Comparison of ENCODE assay signal across 8 cellular contexts in the genomic region with DNA sequence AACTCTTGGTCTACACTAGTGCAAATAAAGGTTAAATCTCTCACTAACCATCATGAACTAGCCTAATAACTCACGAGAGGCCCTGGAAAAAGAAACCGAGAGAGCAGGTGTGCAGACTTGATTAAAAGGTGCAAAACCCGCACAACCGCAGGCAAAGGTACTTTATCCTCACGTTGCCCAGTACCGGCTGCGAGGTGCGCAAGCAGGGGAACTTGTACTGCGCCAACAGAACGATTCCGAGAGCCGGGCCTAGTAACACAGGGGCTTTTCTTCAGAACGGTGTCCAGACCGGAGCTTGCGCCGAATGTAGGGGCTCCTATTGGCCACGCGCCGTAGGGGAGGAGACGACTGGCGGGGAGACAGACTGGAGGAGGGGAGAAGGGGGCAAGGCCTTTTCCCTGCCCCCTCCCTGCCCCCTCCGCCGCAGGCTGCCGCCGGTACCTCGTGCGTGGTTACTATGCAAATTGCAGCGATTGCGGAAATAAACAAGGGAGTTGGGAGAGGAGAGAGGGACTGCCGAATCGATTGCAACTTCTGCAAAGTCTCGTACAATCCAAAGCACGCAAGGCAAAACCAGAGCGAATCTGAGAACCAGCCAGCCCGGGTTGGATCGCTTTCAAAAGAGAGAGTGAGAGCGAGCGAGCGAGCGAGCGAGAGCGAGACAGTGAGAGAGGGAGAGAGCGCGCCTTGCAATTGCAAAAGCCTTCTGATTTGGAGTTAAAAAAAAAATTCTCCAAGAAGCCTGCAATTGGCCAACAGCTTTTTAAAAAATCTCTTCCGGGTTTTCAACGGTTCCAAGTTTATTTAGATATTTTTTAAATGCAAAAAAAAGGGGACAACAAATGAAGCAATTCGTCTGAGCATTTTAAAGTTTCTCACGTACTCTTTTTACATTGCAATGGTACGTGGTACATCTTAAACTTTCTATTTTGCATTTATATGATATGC. TPM values are rescaled to one million over a fixed set of nuclear protein-coding genes. Genes with fewer than 3 reads are reported as not detected.
DNase-seq lines count a peak whose midpoint lies in the region; ATAC-seq and TF ChIP-seq lines count a peak whose summit lies in the region.

No MANE protein-coding gene starts in this region.

- H4K20me1 ChIP-seq in GM23248 (ENCODE audit: insufficient read depth), result no peaks in the 10 kb centered on the region

- H3K36me3 ChIP-seq in GM23248 (ENCODE audit: low read depth) (no peaks in the 10 kb centered on the region), KOPT-K1 (ENCODE audit: insufficient read depth, low read length) (no peaks in the 10 kb centered on the region)

- H3K4me2 ChIP-seq in GM23248 (ENCODE audit: unreplicated experiment), result peak overlapping the region; percentile 96

- DNase-seq in DMS114 treated with DMSO at 0.1 percent for 48 hours (lab: John Stamatoyannopoulos, UW; ENCODE audit: unreplicated experiment), result peak; percentile 89
- peak; percentile 85 for DNase-seq in GM23248
- peak; percentile 62 for DNase-seq in activated T-helper 2 cell treated with anti-CD3 and anti-CD28 coated beads, Interferon-gamma antibody, Interleukin-2, Interleukin-4, amounts not matched to agents 10 μg/mL and 5 μg/mL and 100 μg/mL, durations not matched to agents 14 hours and 24 hours and 36 hours (ENCODE audit: low spot score)
- DNase-seq in fibroblast of pulmonary artery (ENCODE audit: low read depth), result peak; percentile 95
- peak; percentile 87 to 92 for DNase-seq in stimulated activated naive CD8-positive, alpha-beta T cell treated with anti-CD3 and anti-CD28 coated beads, Interleukin-15, amount 100 ng/mL, for 72 hours

- in situ Hi-C loops in GM23248 (cut with MboI), result no loop called here

- H3K27ac ChIP-seq in GM23248 (peak overlapping the region; percentile 56), KOPT-K1 (ENCODE audit: low read depth, low read length, poor library complexity, severe bottlenecking) (peak overlapping the region; percentile 59)

- no peaks in the 10 kb centered on the region for H3K36me3 Mint-ChIP-seq in activated T-helper 2 cell treated with anti-CD3 and anti-CD28 coated beads, Interferon-gamma antibody, Interleukin-2, Interleukin-4, amounts not matched to agents 10 μg/mL and 5 μg/mL and 100 μg/mL, durations not matched to agents 14 hours and 24 hours and 36 hours (ENCODE audit: low read depth)
- no peaks in the 10 kb centered on the region for H3K36me3 Mint-ChIP-seq in nephron (ENCODE audit: low read depth)

- peak overlapping the region; percentile 82 for H3K9ac ChIP-seq in GM23248

- H3K9me3 ChIP-seq in GM23248 (ENCODE audit: low read depth) (no peaks in the 10 kb centered on the region), KOPT-K1 (ENCODE audit: insufficient read depth, low read length, poor library complexity, severe bottlenecking) (no peaks in the 10 kb centered on the region)

- H3K4me3 ChIP-seq in GM23248 (peak overlapping the region; percentile 93), fibroblast of pulmonary artery (replicated peaks; ENCODE audit: low read depth, low read length) (peak overlapping the region; percentile 63)

- WGBS in GM23248 (ENCODE audit: low coverage in 1 of 2, low lambda C conversion rate in 2 of 2, missing lambda C conversion rate in 2 of 2), 2 experiments, result 1 to 2% methylated on average over 38 to 45 of the region's 49 CpGs

- peak; percentile 84 for ATAC-seq in stimulated activated naive CD8-positive, alpha-beta T cell treated with anti-CD3 and anti-CD28 coated beads, Interleukin-15, amount 100 ng/mL, for 72 hours

- H3K9me2 ChIP-seq in GM23248 (ENCODE audit: insufficient read depth), result no peaks in the 10 kb centered on the region

- H3K4me1 Mint-ChIP-seq in activated T-helper 2 cell treated with anti-CD3 and anti-CD28 coated beads, Interferon-gamma antibody, Interleukin-2, Interleukin-4, amounts not matched to agents 10 μg/mL and 5 μg/mL and 100 μg/mL, durations not matched to agents 14 hours and 24 hours and 36 hours (ENCODE audit: low read depth), result peaks cover 38% of the 10 kb centered on the region
- H3K4me1 Mint-ChIP-seq in nephron, result peaks cover 47% of the 10 kb centered on the region
- H3K4me1 Mint-ChIP-seq in stimulated activated naive CD8-positive, alpha-beta T cell treated with anti-CD3 and anti-CD28 coated beads, Interleukin-15, amount 100 ng/mL, for 72 hours, result peaks cover 54% of the 10 kb centered on the region

- peaks cover 46% of the 10 kb centered on the region for H3F3A ChIP-seq in GM23248 (ENCODE audit: insufficient read depth)

- H2AFZ ChIP-seq in GM23248, result peak overlapping the region; percentile 96

- intact Hi-C loops in activated T-helper 2 cell treated with anti-CD3 and anti-CD28 coated beads, Interferon-gamma antibody, Interleukin-2, Interleukin-4, amounts not matched to agents 10 μg/mL and 5 μg/mL and 100 μg/mL, durations not matched to agents 14 hours and 24 hours and 36 hours (cut with micrococcal nuclease), result loop anchor here (5.0 kb wide), 1 partner anchor 255 kb away; no protein-coding TSS in a partner anchor

- H3K79me2 ChIP-seq in GM23248 (ENCODE audit: insufficient read depth), result no peaks in the 10 kb centered on the region

- H3K4me3 Mint-ChIP-seq in activated T-helper 2 cell treated with anti-CD3 and anti-CD28 coated beads, Interferon-gamma antibody, Interleukin-2, Interleukin-4, amounts not matched to agents 10 μg/mL and 5 μg/mL and 100 μg/mL, durations not matched to agents 14 hours and 24 hours and 36 hours (ENCODE audit: low read depth), result peak overlapping the region; percentile 87
- peak overlapping the region; percentile 87 to 98 (median 97) for H3K4me3 Mint-ChIP-seq in nephron
- peak overlapping the region; percentile 95 for H3K4me3 Mint-ChIP-seq in stimulated activated naive CD8-positive, alpha-beta T cell treated with anti-CD3 and anti-CD28 coated beads, Interleukin-15, amount 100 ng/mL, for 72 hours

- H3K4me1 ChIP-seq in GM23248 (ENCODE audit: insufficient read depth), result peaks cover 31% of the 10 kb centered on the region

- no peaks in the 10 kb centered on the region for H3K27me3 ChIP-seq in GM23248 (replicated peaks; ENCODE audit: insufficient read depth)

- H3K27ac Mint-ChIP-seq in activated T-helper 2 cell treated with anti-CD3 and anti-CD28 coated beads, Interferon-gamma antibody, Interleukin-2, Interleukin-4, amounts not matched to agents 10 μg/mL and 5 μg/mL and 100 μg/mL, durations not matched to agents 14 hours and 24 hours and 36 hours, result peak overlapping the region; percentile 80
- peak overlapping the region; percentile 88 to 97 (median 96) for H3K27ac Mint-ChIP-seq in nephron
- H3K27ac Mint-ChIP-seq in stimulated activated naive CD8-positive, alpha-beta T cell treated with anti-CD3 and anti-CD28 coated beads, Interleukin-15, amount 100 ng/mL, for 72 hours, result peak overlapping the region; percentile 94 to 96

- TF ChIP-seq CTCF in fibroblast of pulmonary artery (IDR thresholded peaks at IDR 0.05; ENCODE audit: low read length, missing control alignments) (no peak), nephron (IDR thresholded peaks at IDR 0.05; ENCODE audit: unreplicated experiment in 3 of 3) (no peak)

- H3K9me3 Mint-ChIP-seq in activated T-helper 2 cell treated with anti-CD3 and anti-CD28 coated beads, Interferon-gamma antibody, Interleukin-2, Interleukin-4, amounts not matched to agents 10 μg/mL and 5 μg/mL and 100 μg/mL, durations not matched to agents 14 hours and 24 hours and 36 hours, result no peaks in the 10 kb centered on the region
- H3K9me3 Mint-ChIP-seq in nephron, result no peaks in the 10 kb centered on the region
- no peaks in the 10 kb centered on the region for H3K9me3 Mint-ChIP-seq in stimulated activated naive CD8-positive, alpha-beta T cell treated with anti-CD3 and anti-CD28 coated beads, Interleukin-15, amount 100 ng/mL, for 72 hours

- peaks cover 40% of the 10 kb centered on the region for H3K27me3 Mint-ChIP-seq in activated T-helper 2 cell treated with anti-CD3 and anti-CD28 coated beads, Interferon-gamma antibody, Interleukin-2, Interleukin-4, amounts not matched to agents 10 μg/mL and 5 μg/mL and 100 μg/mL, durations not matched to agents 14 hours and 24 hours and 36 hours (ENCODE audit: low read depth)
- H3K27me3 Mint-ChIP-seq in nephron (ENCODE audit: low read depth), result peaks cover 7% of the 10 kb centered on the region
- peaks cover 17% of the 10 kb centered on the region for H3K27me3 Mint-ChIP-seq in stimulated activated naive CD8-positive, alpha-beta T cell treated with anti-CD3 and anti-CD28 coated beads, Interleukin-15, amount 100 ng/mL, for 72 hours

TF ChIP-seq in PFSK-1, 5 proteins besides CTCF, POLR2A, EP300 and RAD21 (continues in another document):
- TF ChIP-seq, protein P1, sequence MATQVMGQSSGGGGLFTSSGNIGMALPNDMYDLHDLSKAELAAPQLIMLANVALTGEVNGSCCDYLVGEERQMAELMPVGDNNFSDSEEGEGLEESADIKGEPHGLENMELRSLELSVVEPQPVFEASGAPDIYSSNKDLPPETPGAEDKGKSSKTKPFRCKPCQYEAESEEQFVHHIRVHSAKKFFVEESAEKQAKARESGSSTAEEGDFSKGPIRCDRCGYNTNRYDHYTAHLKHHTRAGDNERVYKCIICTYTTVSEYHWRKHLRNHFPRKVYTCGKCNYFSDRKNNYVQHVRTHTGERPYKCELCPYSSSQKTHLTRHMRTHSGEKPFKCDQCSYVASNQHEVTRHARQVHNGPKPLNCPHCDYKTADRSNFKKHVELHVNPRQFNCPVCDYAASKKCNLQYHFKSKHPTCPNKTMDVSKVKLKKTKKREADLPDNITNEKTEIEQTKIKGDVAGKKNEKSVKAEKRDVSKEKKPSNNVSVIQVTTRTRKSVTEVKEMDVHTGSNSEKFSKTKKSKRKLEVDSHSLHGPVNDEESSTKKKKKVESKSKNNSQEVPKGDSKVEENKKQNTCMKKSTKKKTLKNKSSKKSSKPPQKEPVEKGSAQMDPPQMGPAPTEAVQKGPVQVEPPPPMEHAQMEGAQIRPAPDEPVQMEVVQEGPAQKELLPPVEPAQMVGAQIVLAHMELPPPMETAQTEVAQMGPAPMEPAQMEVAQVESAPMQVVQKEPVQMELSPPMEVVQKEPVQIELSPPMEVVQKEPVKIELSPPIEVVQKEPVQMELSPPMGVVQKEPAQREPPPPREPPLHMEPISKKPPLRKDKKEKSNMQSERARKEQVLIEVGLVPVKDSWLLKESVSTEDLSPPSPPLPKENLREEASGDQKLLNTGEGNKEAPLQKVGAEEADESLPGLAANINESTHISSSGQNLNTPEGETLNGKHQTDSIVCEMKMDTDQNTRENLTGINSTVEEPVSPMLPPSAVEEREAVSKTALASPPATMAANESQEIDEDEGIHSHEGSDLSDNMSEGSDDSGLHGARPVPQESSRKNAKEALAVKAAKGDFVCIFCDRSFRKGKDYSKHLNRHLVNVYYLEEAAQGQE (IDR thresholded peaks at IDR 0.05; ENCODE audit: insufficient read depth in 1 of 2, low read depth in 2 of 2, low read length in 2 of 2), result peak in 1 of 2 experiments; percentile 9; a peak in 1 of 4 replicates
- TF ChIP-seq TAF1 (IDR thresholded peaks at IDR 0.05; ENCODE audit: borderline replicate concordance, insufficient read depth, low read length), result peak; percentile 10; the same call in 1 of the 2 replicates

RNA-seq across cellular contexts. Expression of a gene that starts 5.4 kb away (rescaled TPM):
- total RNA-seq in GM23248 (2014; rRNA removed; shearing (Covaris generic)), result 3.4 and 4.0 TPM in 2 replicates
- 7.7 and 8.8 TPM in 2 replicates for polyA plus RNA-seq in GM23248 (2016; fragmentation: Nextera tagmentation; extraction: Ambion mirVana)
- 9.8 TPM for polyA plus RNA-seq in PFSK-1 (2012; ENCODE audit: insufficient read length, low read depth)
- total RNA-seq in activated T-helper 2 cell treated with anti-CD3 and anti-CD28 coated beads, Interferon-gamma antibody, Interleukin-2, Interleukin-4, amounts not matched to agents 10 μg/mL and 5 μg/mL and 100 μg/mL, durations not matched to agents 14 hours and 24 hours and 36 hours, result 1.4 and 1.5 TPM in 2 replicates

Comparison
In these comparisons a context has a peak if more than half of its experiments do, and no peak if none do; other contexts are left out.
1. Peak in every context shown above with its lines: DNase-seq, ATAC-seq, H3K4me3 ChIP-seq and H3K27ac ChIP-seq.